ENCODE assay signal across 8 cellular contexts in genomic region chr3:185677146-185677829, GRCh38.
A peak's percentile ranks its signal among the peaks of the same experiment; 100 is the strongest.
DNase-seq lines count a peak whose midpoint lies in the region; ATAC-seq, FAIRE-seq and TF ChIP-seq lines count a peak whose summit lies in the region.

No MANE protein-coding gene starts in this region.

- no peaks in the 10 kb centered on the region for H3K79me2 ChIP-seq in OCI-LY7 (ENCODE audit: insufficient read depth, low read depth, low read length)
- peaks cover 41% of the 10 kb centered on the region for H3K79me2 ChIP-seq in endothelial cell of umbilical vein (ENCODE audit: control insufficient read depth, insufficient read depth, low read length)

- H4K20me1 ChIP-seq in OCI-LY7 (ENCODE audit: insufficient read depth, low read length) (no peaks in the 10 kb centered on the region), endothelial cell of umbilical vein (replicated peaks; ENCODE audit: control insufficient read depth, extremely low read depth, insufficient read depth, low read length) (no peaks in the 10 kb centered on the region)

- POLR2A ChIA-PET in OCI-LY7 (lab: Charles Lee) = interaction anchor here (0.5 kb wide), 1 partner anchor 16 kb away, joined by 4 read pairs; no protein-coding TSS in a partner anchor
- POLR2A ChIA-PET in endothelial cell of umbilical vein (lab: Charles Lee) = interaction anchor here (0.7 kb wide), 1 partner anchor 151 kb away, joined by 3 read pairs; no protein-coding TSS in a partner anchor

- peaks cover 50% of the 10 kb centered on the region for H3K36me3 Mint-ChIP-seq in neural crest cell (ENCODE audit: low read depth)
- no peaks in the 10 kb centered on the region for H3K36me3 Mint-ChIP-seq in activated T-helper 1 cell treated with anti-CD3 and anti-CD28 coated beads, Interleukin-12 subunit alpha, Interleukin-12 subunit beta, Interleukin-2, Interleukin-4 antibody, amounts not matched to agents 30 ng/mL and 10 ng/mL and 1 ng/mL, durations not matched to agents 14 hours and 24 hours and 36 hours (ENCODE audit: low read depth)
- H3K36me3 Mint-ChIP-seq in activated T-cell treated with anti-CD3 and anti-CD28 coated beads, Interleukin-2, amount 50 U/mL, for 4 hours (ENCODE audit: insufficient read depth) = no peaks in the 10 kb centered on the region

- H3K27ac Mint-ChIP-seq in neural crest cell (ENCODE audit: unreplicated experiment) = no peak overlapping the region
- no peak overlapping the region for H3K27ac Mint-ChIP-seq in activated T-helper 1 cell treated with anti-CD3 and anti-CD28 coated beads, Interleukin-12 subunit alpha, Interleukin-12 subunit beta, Interleukin-2, Interleukin-4 antibody, amounts not matched to agents 30 ng/mL and 10 ng/mL and 1 ng/mL, durations not matched to agents 14 hours and 24 hours and 36 hours

- peak; percentile 75 for DNase-seq in EL
- DNase-seq in HS-5 (ENCODE audit: low read depth) = peak; percentile 44
- DNase-seq in OCI-LY7 (ENCODE audit: low spot score) = peak; percentile 40
- DNase-seq in endothelial cell of umbilical vein (ENCODE audit: low read depth, low spot score) = peak; percentile 81
- peak; percentile 38 for DNase-seq in neural crest cell (ENCODE audit: low read depth, low spot score)
- no peak for DNase-seq in activated T-helper 1 cell treated with anti-CD3 and anti-CD28 coated beads, Interleukin-12 subunit alpha, Interleukin-12 subunit beta, Interleukin-2, Interleukin-4 antibody, amounts not matched to agents 30 ng/mL and 10 ng/mL and 1 ng/mL, durations not matched to agents 14 hours and 24 hours and 36 hours (ENCODE audit: low spot score)
- no peak for DNase-seq in activated T-cell treated with anti-CD3 and anti-CD28 coated beads, Interleukin-2, amount 50 U/mL, for 4 hours

- TF ChIP-seq POLR2A in endothelial cell of umbilical vein (IDR thresholded peaks at IDR 0.05; ENCODE audit: low read depth, low read length) = no peak

- intact Hi-C loops in OCI-LY7 (cut with micrococcal nuclease; ENCODE audit: unreplicated experiment) = loop anchor here (5.0 kb wide), 1 partner anchor 90 kb away; no protein-coding TSS in a partner anchor
- intact Hi-C loops in endothelial cell of umbilical vein (cut with micrococcal nuclease) = loop anchor here (1.0 kb wide), 3 partner anchors 55 to 148 kb away; partner anchors contain the start of gene IGF2BP2
- intact Hi-C loops in activated T-helper 1 cell treated with anti-CD3 and anti-CD28 coated beads, Interleukin-12 subunit alpha, Interleukin-12 subunit beta, Interleukin-2, Interleukin-4 antibody, amounts not matched to agents 30 ng/mL and 10 ng/mL and 1 ng/mL, durations not matched to agents 14 hours and 24 hours and 36 hours (cut with micrococcal nuclease) = loop anchor here (1.0 to 5.0 kb wide), 2 partner anchors 91 to 940 kb away; no protein-coding TSS in a partner anchor

- no peak overlapping the region for H3K4me3 Mint-ChIP-seq in neural crest cell
- H3K4me3 Mint-ChIP-seq in activated T-helper 1 cell treated with anti-CD3 and anti-CD28 coated beads, Interleukin-12 subunit alpha, Interleukin-12 subunit beta, Interleukin-2, Interleukin-4 antibody, amounts not matched to agents 30 ng/mL and 10 ng/mL and 1 ng/mL, durations not matched to agents 14 hours and 24 hours and 36 hours = no peak overlapping the region
- H3K4me3 Mint-ChIP-seq in activated T-cell treated with anti-CD3 and anti-CD28 coated beads, Interleukin-2, amount 50 U/mL, for 4 hours = no peak overlapping the region

- peaks cover 6% of the 10 kb centered on the region for H3K9me3 Mint-ChIP-seq in neural crest cell
- no peaks in the 10 kb centered on the region for H3K9me3 Mint-ChIP-seq in activated T-helper 1 cell treated with anti-CD3 and anti-CD28 coated beads, Interleukin-12 subunit alpha, Interleukin-12 subunit beta, Interleukin-2, Interleukin-4 antibody, amounts not matched to agents 30 ng/mL and 10 ng/mL and 1 ng/mL, durations not matched to agents 14 hours and 24 hours and 36 hours
- H3K9me3 Mint-ChIP-seq in activated T-cell treated with anti-CD3 and anti-CD28 coated beads, Interleukin-2, amount 50 U/mL, for 4 hours = peaks cover 19% of the 10 kb centered on the region

- no peaks in the 10 kb centered on the region for H3K9me2 ChIP-seq in OCI-LY7 (ENCODE audit: insufficient read depth, low read length)

- no peaks in the 10 kb centered on the region for H3K9me1 ChIP-seq in endothelial cell of umbilical vein (replicated peaks; ENCODE audit: control insufficient read depth, extremely low read depth, insufficient read depth, low read length)

- H3K9me3 ChIP-seq in OCI-LY7 (ENCODE audit: low read length) (no peaks in the 10 kb centered on the region), endothelial cell of umbilical vein (replicated peaks; ENCODE audit: control insufficient read depth, insufficient read depth, low read length) (no peaks in the 10 kb centered on the region)

- H3K36me3 ChIP-seq in OCI-LY7 (ENCODE audit: insufficient read depth, low read length) (no peaks in the 10 kb centered on the region), endothelial cell of umbilical vein (ENCODE audit: control insufficient read depth in 2 of 2, extremely low read depth in 1 of 2, insufficient read depth in 2 of 2, low read length in 2 of 2) (peaks cover 19 to 20% of the 10 kb centered on the region in 2 experiments)

- no TSS peak for BruUV-seq in OCI-LY7 (replicated peaks; lab: Mats Ljungman, UMichigan)
- BruUV-seq in endothelial cell of umbilical vein (replicated peaks; lab: Mats Ljungman, UMichigan) = no TSS peak

- CTCF ChIA-PET in OCI-LY7 (lab: Charles Lee; ENCODE audit: unreplicated experiment) = interaction anchor here (1.0 kb wide), 1 partner anchor 19 kb away, joined by 3 read pairs; no protein-coding TSS in a partner anchor
- CTCF ChIA-PET in endothelial cell of umbilical vein (lab: Charles Lee) = interaction anchor here (0.6 to 9.9 kb wide), 44 partner anchors 8 to 291 kb away, joined by 3 to 210 read pairs (median 6); partner anchors contain the start of gene SENP2

- H3K4me1 Mint-ChIP-seq in neural crest cell = peaks cover 6% of the 10 kb centered on the region
- H3K4me1 Mint-ChIP-seq in activated T-helper 1 cell treated with anti-CD3 and anti-CD28 coated beads, Interleukin-12 subunit alpha, Interleukin-12 subunit beta, Interleukin-2, Interleukin-4 antibody, amounts not matched to agents 30 ng/mL and 10 ng/mL and 1 ng/mL, durations not matched to agents 14 hours and 24 hours and 36 hours (ENCODE audit: low read depth) = no peaks in the 10 kb centered on the region
- no peaks in the 10 kb centered on the region for H3K4me1 Mint-ChIP-seq in activated T-cell treated with anti-CD3 and anti-CD28 coated beads, Interleukin-2, amount 50 U/mL, for 4 hours (ENCODE audit: low read depth)

- H3K4me3 ChIP-seq in OCI-LY7 (ENCODE audit: low read depth, low read length, poor library complexity, severe bottlenecking) (no peak overlapping the region), endothelial cell of umbilical vein (replicated peaks in 1 of 3; ENCODE audit: insufficient read depth in 1 of 3, low read depth in 1 of 3, low read length in 3 of 3) (no peak overlapping the region)

- no peak overlapping the region for H3K9ac ChIP-seq in endothelial cell of umbilical vein (replicated peaks; ENCODE audit: extremely low read depth, insufficient read depth, low read length)

- dilution Hi-C loops in endothelial cell of umbilical vein (cut with MboI; ENCODE audit: extremely low pct_ligation_motif_present, low sequenced_read_pairs) = no loop called here

- FAIRE-seq in endothelial cell of umbilical vein (lab: Jason Lieb, UNC) = peak; percentile 88

- no peak for ATAC-seq in activated T-cell treated with anti-CD3 and anti-CD28 coated beads, Interleukin-2, amount 50 U/mL, for 4 hours
- ATAC-seq in HG02852 (IDR thresholded peaks at IDR 0.05; ENCODE audit: unreplicated experiment) = no peak

- no peak overlapping the region for H3K4me2 ChIP-seq in OCI-LY7 (ENCODE audit: low read length)
- H3K4me2 ChIP-seq in endothelial cell of umbilical vein (ENCODE audit: insufficient read depth, low read length) = no peak overlapping the region

- peak; percentile 76 for TF ChIP-seq CTCF in OCI-LY7 (conservative IDR thresholded peaks at IDR 0.05; ENCODE audit: low read length)
- TF ChIP-seq CTCF in endothelial cell of umbilical vein (IDR thresholded peaks at IDR 0.05; ENCODE audit: extremely low read depth in 1 of 2, insufficient read depth in 1 of 2, low read depth in 1 of 2, low read length in 2 of 2) = peak; percentile 67 to 70
- peak; percentile 77 for TF ChIP-seq CTCF in neural crest cell (conservative IDR thresholded peaks at IDR 0.05)

- H3K27me3 Mint-ChIP-seq in neural crest cell (ENCODE audit: low read depth) = no peaks in the 10 kb centered on the region
- peaks cover 28% of the 10 kb centered on the region for H3K27me3 Mint-ChIP-seq in activated T-helper 1 cell treated with anti-CD3 and anti-CD28 coated beads, Interleukin-12 subunit alpha, Interleukin-12 subunit beta, Interleukin-2, Interleukin-4 antibody, amounts not matched to agents 30 ng/mL and 10 ng/mL and 1 ng/mL, durations not matched to agents 14 hours and 24 hours and 36 hours (ENCODE audit: insufficient read depth)
- peaks cover 29% of the 10 kb centered on the region for H3K27me3 Mint-ChIP-seq in activated T-cell treated with anti-CD3 and anti-CD28 coated beads, Interleukin-2, amount 50 U/mL, for 4 hours (ENCODE audit: low read depth)

- H2AFZ ChIP-seq in OCI-LY7 (ENCODE audit: low read length) = no peak overlapping the region
- H2AFZ ChIP-seq in endothelial cell of umbilical vein (ENCODE audit: low read depth, low read length) = no peak overlapping the region

- no peak overlapping the region for H3K27ac ChIP-seq in OCI-LY7 (ENCODE audit: low read depth, low read length, poor library complexity, severe bottlenecking)
- H3K27ac ChIP-seq in endothelial cell of umbilical vein (ENCODE audit: insufficient read depth, low read depth, low read length) = peak overlapping the region; percentile 36

- no peaks in the 10 kb centered on the region for H3K4me1 ChIP-seq in OCI-LY7 (ENCODE audit: insufficient read depth, low read length, poor library complexity, severe bottlenecking)
- peaks cover 7% of the 10 kb centered on the region for H3K4me1 ChIP-seq in endothelial cell of umbilical vein (ENCODE audit: control insufficient read depth, extremely low read depth, insufficient read depth, low read length)

- no peaks in the 10 kb centered on the region for H3K27me3 ChIP-seq in endothelial cell of umbilical vein (ENCODE audit: control insufficient read depth in 2 of 2, insufficient read depth in 2 of 2, low read length in 2 of 2)

TF ChIP-seq in endothelial cell of umbilical vein, 7 proteins besides CTCF, POLR2A, EP300 and RAD21 (continues in another document):
- TF ChIP-seq FOS (IDR thresholded peaks at IDR 0.05; ENCODE audit: borderline replicate concordance, insufficient read depth, low read length) (no peak), MAX (IDR thresholded peaks at IDR 0.05; ENCODE audit: insufficient read depth, insufficient read length) (no peak), EZH2 (IDR thresholded peaks at IDR 0.05; ENCODE audit: borderline replicate concordance, low read depth, low read length, severe bottlenecking) (no peak), JUN (IDR thresholded peaks at IDR 0.05; ENCODE audit: borderline replicate concordance, insufficient read depth, insufficient read length, low read depth) (no peak), MYC (IDR thresholded peaks at IDR 0.05; ENCODE audit: low read depth, low read length) (no peak)

Comparison
In these comparisons a context has a peak if more than half of its experiments do, and no peak if none do; other contexts are left out.
1. DNase-seq: peak in EL (single experiment), HS-5 (single experiment), OCI-LY7 (single experiment), endothelial cell of umbilical vein (single experiment) and neural crest cell (single experiment); none in activated T-helper 1 cell treated with anti-CD3 and anti-CD28 coated beads, Interleukin-12 subunit alpha, Interleukin-12 subunit beta, Interleukin-2, Interleukin-4 antibody, amounts not matched to agents 30 ng/mL and 10 ng/mL and 1 ng/mL, durations not matched to agents 14 hours and 24 hours and 36 hours (single experiment) and activated T-cell treated with anti-CD3 and anti-CD28 coated beads, Interleukin-2, amount 50 U/mL, for 4 hours (single experiment).
2. Peak in every context shown above with its lines, with median percentiles within 50 percentile points of each other: CTCF ChIP-seq.